9 cellular contexts compared by ENCODE assay signal in the genomic region with DNA sequence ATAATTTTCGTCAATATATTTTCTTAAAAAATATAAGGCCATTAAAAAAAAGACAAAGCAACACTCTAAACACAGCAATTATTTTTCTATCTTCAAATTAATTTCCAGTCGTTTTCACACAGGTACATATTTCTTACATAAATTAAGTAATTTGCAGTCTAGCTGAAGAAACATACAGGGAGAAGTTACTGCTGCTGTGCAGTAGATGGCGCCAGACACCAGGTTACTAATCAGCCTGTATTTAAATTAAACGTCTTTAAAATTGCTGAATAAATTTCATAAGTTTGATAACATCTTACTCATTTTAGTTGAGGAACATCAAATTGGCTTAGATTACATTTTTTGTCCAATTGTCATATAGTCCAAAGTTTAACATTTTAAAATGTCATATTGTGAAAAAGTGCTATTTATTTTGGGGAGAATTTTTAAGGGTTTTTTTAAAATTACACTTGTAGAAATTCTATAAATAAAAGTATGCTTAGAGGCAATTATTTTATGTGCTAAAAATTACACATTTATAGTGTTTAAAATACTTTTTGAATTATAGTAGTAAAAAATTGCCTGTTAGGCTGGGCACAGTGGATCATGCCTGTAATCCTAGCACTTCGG.
DNase-seq lines count a peak whose midpoint lies in the region; ATAC-seq and TF ChIP-seq lines count a peak whose summit lies in the region.
"Had no signal": no experiment of that assay in that cellular context is flagged by ENCODE, and none has a peak within 500 bp of the region (broad histone marks: within the 10 kb centered on the region; RNA-seq: fewer than 3 reads in every experiment).

No MANE protein-coding gene starts in this region.

- H3K79me2 ChIP-seq in OCI-LY7 (ENCODE audit: insufficient read depth, low read depth, low read length) = no peaks in the 10 kb centered on the region

- no peaks in the 10 kb centered on the region for H3K4me1 ChIP-seq in OCI-LY7 (ENCODE audit: insufficient read depth, low read length, poor library complexity, severe bottlenecking)

- ATAC-seq in HG03354 (IDR thresholded peaks at IDR 0.05; ENCODE audit: poor library complexity, severe bottlenecking, unreplicated experiment) (peak; percentile 61), GM21528 (IDR thresholded peaks at IDR 0.05; ENCODE audit: low FRiP score, unreplicated experiment) (no peak)

- H3K36me3 ChIP-seq in OCI-LY7 (ENCODE audit: insufficient read depth, low read length) = no peaks in the 10 kb centered on the region; the same call in 1 of the 2 replicates
- H3K36me3 ChIP-seq: BLaER1 treated with 17β-estradiol and CSF1 and Interleukin-3, amounts not matched to agents 10 nM and 100 nM had no signal

- H3K9me3 ChIP-seq in OCI-LY7 (ENCODE audit: low read length) = no peaks in the 10 kb centered on the region
- H3K9me3 ChIP-seq: BLaER1 treated with 17β-estradiol and CSF1 and Interleukin-3, amounts not matched to agents 10 nM and 100 nM had no signal

- CTCF ChIA-PET in OCI-LY7 (lab: Charles Lee; ENCODE audit: unreplicated experiment) = interaction anchor here (0.5 kb wide), 1 partner anchor 597 kb away, joined by 3 read pairs; no protein-coding TSS in a partner anchor

- no peak overlapping the region for H3K4me3 ChIP-seq in OCI-LY7 (ENCODE audit: low read depth, low read length, poor library complexity, severe bottlenecking)
- H3K4me3 ChIP-seq: BLaER1 treated with 17β-estradiol and CSF1 and Interleukin-3, amounts not matched to agents 10 nM and 100 nM had no signal

- POLR2A ChIA-PET in OCI-LY7 (lab: Charles Lee) = interaction anchor here (0.6 to 1.2 kb wide), 4 partner anchors 10 to 543 kb away, joined by 3 to 4 read pairs (median 4); no protein-coding TSS in a partner anchor

- intact Hi-C loops in OCI-LY7 (cut with micrococcal nuclease; ENCODE audit: unreplicated experiment) = loop anchor here (2.0 kb wide), 2 partner anchors 151 to 561 kb away; no protein-coding TSS in a partner anchor
- intact Hi-C loops in head of caudate nucleus (cut with DNase I) = loop anchor here (5.0 kb wide), 1 partner anchor 559 kb away; no protein-coding TSS in a partner anchor

- H4K20me1 ChIP-seq in OCI-LY7 (ENCODE audit: insufficient read depth, low read length) = no peaks in the 10 kb centered on the region
- H4K20me1 ChIP-seq: BLaER1 treated with 17β-estradiol and CSF1 and Interleukin-3, amounts not matched to agents 10 nM and 100 nM had no signal

- H2AFZ ChIP-seq in OCI-LY7 (ENCODE audit: low read length) = no peak overlapping the region

- DNase-seq in NCI-H2081 (lab: John Stamatoyannopoulos, UW) (peak; percentile 38 to 46), NCI-H2081 treated with DMSO at 0.1 percent for 48 hours (lab: John Stamatoyannopoulos, UW) (no peak), OCI-LY7 (ENCODE audit: low spot score) (peak; percentile 53), head of caudate nucleus (peak; percentile 9 to 86 (median 67)), smooth muscle cell of the brain vasculature (ENCODE audit: low read depth, low spot score) (peak; percentile 35)
- DNase-seq in activated naive CD4-positive, alpha-beta T cell treated with Interleukin-2 at 50 U/mL for 16 hours = peak; percentile 51

- H3K4me2 ChIP-seq in OCI-LY7 (ENCODE audit: low read length) = no peak overlapping the region
- H3K4me2 ChIP-seq: BLaER1 treated with 17β-estradiol and CSF1 and Interleukin-3, amounts not matched to agents 10 nM and 100 nM had no signal

- no peaks in the 10 kb centered on the region for H3K9me2 ChIP-seq in OCI-LY7 (ENCODE audit: insufficient read depth, low read length)

- TF ChIP-seq CTCF in OCI-LY7 (conservative IDR thresholded peaks at IDR 0.05; ENCODE audit: low read length) = peak; percentile 93

- no TSS peak for BruUV-seq in OCI-LY7 (replicated peaks; lab: Mats Ljungman, UMichigan)

- no peak overlapping the region for H3K27ac ChIP-seq in OCI-LY7 (ENCODE audit: low read depth, low read length, poor library complexity, severe bottlenecking)
- H3K27ac ChIP-seq: BLaER1 treated with 17β-estradiol and CSF1 and Interleukin-3, amounts not matched to agents 10 nM and 100 nM had no signal
